In genomic region chr2:237512774-237513466, GRCh38 we compare ENCODE assay signal across 8 cellular contexts. TPM values are rescaled to one million over a fixed set of nuclear protein-coding genes. Genes with fewer than 3 reads are reported as not detected.
DNase-seq lines count a peak whose midpoint lies in the region; ATAC-seq and TF ChIP-seq lines count a peak whose summit lies in the region.

No MANE protein-coding gene starts in this region.

- no peaks in the 10 kb centered on the region for H3K9me3 ChIP-seq in PC-9 (ENCODE audit: insufficient read depth, low read depth)

- H3K79me2 ChIP-seq in PC-9 (ENCODE audit: low read depth): peaks cover 54% of the 10 kb centered on the region

- H3K9me3 Mint-ChIP-seq in natural killer cell: no peaks in the 10 kb centered on the region

- no peak overlapping the region for H3K4me2 ChIP-seq in PC-9

- TF ChIP-seq CTCF in GM12865 (IDR thresholded peaks at IDR 0.05; ENCODE audit: insufficient read depth, low read depth, low read length, missing control alignments) (peak; percentile 78), PC-9 (conservative IDR thresholded peaks at IDR 0.05) (peak; percentile 99), natural killer cell (IDR thresholded peaks at IDR 0.05) (peak; percentile 78)

- peak; percentile 90 for DNase-seq in GM12865 (ENCODE audit: low read depth)
- DNase-seq in LHCN-M2 (ENCODE audit: low read depth): peak; percentile 86
- DNase-seq in PC-9: peak; percentile 80 to 91
- peak; percentile 70 for DNase-seq in activated T-cell treated with anti-CD3 and anti-CD28 coated beads for 48 hours (ENCODE audit: low read depth)
- peak; percentile 73 for DNase-seq in fibroblast of gingiva (ENCODE audit: low read depth)
- DNase-seq in natural killer cell: peak; percentile 72
- peak; percentile 37 to 70 for DNase-seq in stimulated activated CD8-positive, alpha-beta memory T cell treated with anti-CD3 and anti-CD28 coated beads, Interleukin-7, amount 100 ng/mL, for 48 hours (ENCODE audit: extremely low read depth in 1 of 2, low read depth in 1 of 2)
- no peak for DNase-seq in cerebellar nuclear complex (lab: John Stamatoyannopoulos, UW)

- peaks cover 9 to 11% of the 10 kb centered on the region in 2 donors for H3K27me3 Mint-ChIP-seq in natural killer cell (ENCODE audit: low read depth in 2 of 2)

- H4K20me1 ChIP-seq in PC-9 (ENCODE audit: insufficient read depth): peaks cover 13% of the 10 kb centered on the region

- no peaks in the 10 kb centered on the region for H3K4me1 Mint-ChIP-seq in natural killer cell

- intact Hi-C loops in PC-9 (cut with micrococcal nuclease; ENCODE audit: unreplicated experiment): loop anchor here (1.0 to 10.0 kb wide), 8 partner anchors 24 to 742 kb away; no protein-coding TSS in a partner anchor
- intact Hi-C loops in natural killer cell (cut with micrococcal nuclease): loop anchor here (1.0 to 2.0 kb wide), 4 partner anchors 59 to 261 kb away; no protein-coding TSS in a partner anchor

- H3K4me3 ChIP-seq in GM12865 (ENCODE audit: low read depth, low read length): no peak overlapping the region
- H3K4me3 ChIP-seq in PC-9: no peak overlapping the region

- no peaks in the 10 kb centered on the region for H3K27me3 ChIP-seq in PC-9 (ENCODE audit: insufficient read depth, low read depth)

- BruUV-seq in PC-9 (replicated peaks; lab: Mats Ljungman, UMichigan): no TSS peak

- no peaks in the 10 kb centered on the region for H3K4me1 ChIP-seq in PC-9 (replicated peaks; ENCODE audit: insufficient read depth)

- no peak overlapping the region for H3K27ac Mint-ChIP-seq in natural killer cell

- peaks cover 87% of the 10 kb centered on the region for H3K36me3 ChIP-seq in PC-9 (ENCODE audit: low read depth)

- H3K36me3 Mint-ChIP-seq in natural killer cell: no peaks in the 10 kb centered on the region

- CTCF ChIA-PET in PC-9 (lab: Charles Lee): interaction anchor here (0.5 to 2.1 kb wide), 23 partner anchors 12 to 425 kb away, joined by 3 to 43 read pairs (median 5); partner anchors contain the start of gene MLPH

- POLR2A ChIA-PET in PC-9 (lab: Charles Lee; ENCODE audit: unreplicated experiment): interaction anchor here (0.6 to 0.7 kb wide), 2 partner anchors 23 to 702 kb away, joined by 5 to 9 read pairs; no protein-coding TSS in a partner anchor

- no peak overlapping the region for H3K4me3 Mint-ChIP-seq in natural killer cell

- H3K9me2 ChIP-seq in PC-9 (ENCODE audit: insufficient read depth): 0 out of 2 replicates have a peak, but pooled peaks cover 6% of the 10 kb centered on the region

- peaks cover 37% of the 10 kb centered on the region for H3F3A ChIP-seq in PC-9 (ENCODE audit: insufficient read depth, low read depth)

- no peak overlapping the region for H3K27ac ChIP-seq in PC-9

- no peak overlapping the region for H2AFZ ChIP-seq in PC-9

- ATAC-seq in natural killer cell: peak; percentile 70 to 86 (median 85)

RNA-seq across cellular contexts. Expression of gene MLPH, which starts 25.9 kb away (rescaled TPM):
- total RNA-seq in LHCN-M2 (2014; rRNA removed) (145 and 155 TPM in 2 replicates), PC-9 (2021) (237 and 283 TPM in 2 replicates), natural killer cell (not detected)
- 103 TPM for polyA plus RNA-seq in LHCN-M2 (2012)

RNA-seq across cellular contexts. Expression of gene PRLH, which starts 53.5 kb away (rescaled TPM):
- total RNA-seq in LHCN-M2 (2014; rRNA removed) (not detected in 2 replicates), PC-9 (2021) (not detected in 2 replicates), natural killer cell (not detected)
- not detected for polyA plus RNA-seq in LHCN-M2 (2012)

Comparison
In these comparisons a context has a peak if more than half of its experiments do, and no peak if none do; other contexts are left out.
1. DNase-seq: peak in GM12865 (single experiment), LHCN-M2 (single experiment), PC-9 (2 of 2), activated T-cell treated with anti-CD3 and anti-CD28 coated beads for 48 hours (single experiment), fibroblast of gingiva (single experiment), natural killer cell (single experiment) and stimulated activated CD8-positive, alpha-beta memory T cell treated with anti-CD3 and anti-CD28 coated beads, Interleukin-7, amount 100 ng/mL, for 48 hours (2 of 2); none in cerebellar nuclear complex (0 of 2).
2. RNA of gene MLPH, which starts 25.9 kb away (total RNA-seq): 237 to 283 TPM in PC-9 and 145 to 155 TPM in LHCN-M2; not detected in natural killer cell; every median in the first group is over 100 times any median in the second.
3. Peak in every context shown above with its lines, with median percentiles within 50 percentile points of each other: CTCF ChIP-seq.